24 cellular contexts compared by ENCODE assay signal in genomic region chr12:123856681-123857080, GRCh38.
"Had no signal": no experiment of that assay in that cellular context is flagged by ENCODE, and none has a peak within 500 bp of the region (broad histone marks: within the 10 kb centered on the region; RNA-seq: fewer than 3 reads in every experiment).

No MANE protein-coding gene starts in this region.

- H3K36me3 ChIP-seq: colonic mucosa, esophagus squamous epithelium, left lung, neural progenitor cell, prostate gland, right atrium auricular region, stomach, thyroid gland had no signal

- ATAC-seq: left cardiac atrium; left lung; mucosa of descending colon; natural killer cell treated with Interleukin-12 subunit alpha and Interleukin-12 subunit beta and Interleukin-15 and Interleukin-18, amount 100 ng/mL, for 72 hours; sciatic nerve; stimulated activated effector memory CD8-positive, alpha-beta T cell treated with anti-CD3 and anti-CD28 coated beads, Interleukin-12 subunit alpha, Interleukin-12 subunit beta, amount 100 ng/mL, for 72 hours had no signal

- DNase-seq: colonic mucosa; dermis blood vessel endothelial cell; effector memory CD4-positive, alpha-beta T cell; erythroblast; esophagus squamous epithelium; foreskin melanocyte; hypothalamus; left cardiac atrium; left lung; mesenchymal stem cell; mucosa of descending colon; naive B cell; stimulated activated CD4-positive, alpha-beta T cell treated with anti-CD3 and anti-CD28 coated beads, Interleukin-2, amount 100 ng/mL, for 24 hours; stimulated activated CD4-positive, alpha-beta T cell treated with anti-CD3 and anti-CD28 coated beads, Interleukin-4, amount 100 ng/mL, for 24 hours; stimulated activated naive CD4-positive, alpha-beta T cell treated with Interleukin-2 at 50 U/mL for 16 hours; stomach; thyroid gland; trophoblast cell had no signal

- H3K4me3 ChIP-seq: colonic mucosa, esophagus squamous epithelium, left lung, mucosa of descending colon, neural progenitor cell, prostate gland, right atrium auricular region, stomach, thyroid gland had no signal

- H3K27ac ChIP-seq: colonic mucosa, esophagus squamous epithelium, left lung, neural progenitor cell, prostate gland, right atrium auricular region, stomach, thyroid gland had no signal

- H3K9me3 ChIP-seq: colonic mucosa, esophagus squamous epithelium, left lung, mucosa of descending colon, prostate gland, right atrium auricular region, stomach, thyroid gland had no signal

- H2AFZ ChIP-seq: neural progenitor cell had no signal

- H3K27me3 ChIP-seq: colonic mucosa, right atrium auricular region, thyroid gland had no signal

- H3K4me1 ChIP-seq: colonic mucosa, esophagus squamous epithelium, left lung, neural progenitor cell, prostate gland, right atrium auricular region, stomach, thyroid gland had no signal

- H3K4me2 ChIP-seq: neural progenitor cell had no signal
